Comparison of ENCODE assay signal across 8 cellular contexts in genomic region chr1:112337028-112337531, GRCh38. TPM values are rescaled to one million over a fixed set of nuclear protein-coding genes. Genes with fewer than 3 reads are reported as not detected.
DNase-seq lines count a peak whose midpoint lies in the region; ATAC-seq and TF ChIP-seq lines count a peak whose summit lies in the region.

No MANE protein-coding gene starts in this region.

- no peaks in the 10 kb centered on the region for H4K20me1 ChIP-seq in BLaER1 treated with 17β-estradiol and CSF1 and Interleukin-3, amounts not matched to agents 10 nM and 100 nM

- no peaks in the 10 kb centered on the region for H3K36me3 ChIP-seq in BLaER1 treated with 17β-estradiol and CSF1 and Interleukin-3, amounts not matched to agents 10 nM and 100 nM
- no peaks in the 10 kb centered on the region for H3K36me3 ChIP-seq in right lobe of liver
- no peaks in the 10 kb centered on the region for H3K36me3 ChIP-seq in uterus

- peaks cover 0 to 8% (median 2%) of the 10 kb centered on the region in 10 experiments; a peak in 4 of 20 replicates for H3K4me1 ChIP-seq in BLaER1 treated with 17β-estradiol and CSF1 and Interleukin-3, amounts not matched to agents 10 nM and 100 nM
- no peaks in the 10 kb centered on the region for H3K4me1 ChIP-seq in right lobe of liver
- H3K4me1 ChIP-seq in uterus: no peaks in the 10 kb centered on the region

- DNase-seq in GM19240 (ENCODE audit: insufficient read length, low spot score) (peak; percentile 25), NOMO-1 treated with dmso at 0.1 percent for 144 hours (lab: John Stamatoyannopoulos, UW; ENCODE audit: unreplicated experiment) (peak; percentile 9), T47D (ENCODE audit: low read depth in 1 of 2, low spot score in 1 of 2) (peak; percentile 26 to 60), right lobe of liver (peak in 2 of 3 donors; percentile 52 to 57), uterus (peak; percentile 31 to 62), T1000 (lab: John Stamatoyannopoulos, UW) (no peak)

- TF ChIP-seq CTCF in right lobe of liver (IDR thresholded peaks at IDR 0.05) (peak; percentile 48 to 64 (median 62)), uterus (IDR thresholded peaks at IDR 0.05) (peak; percentile 42 to 50 (median 46))

- H3K27me3 ChIP-seq in BLaER1 treated with 17β-estradiol and CSF1 and Interleukin-3, amounts not matched to agents 10 nM and 100 nM: no peaks in the 10 kb centered on the region
- H3K27me3 ChIP-seq in right lobe of liver: no peaks in the 10 kb centered on the region
- no peaks in the 10 kb centered on the region for H3K27me3 ChIP-seq in uterus

- peak overlapping the region in 10 of 11 experiments; percentile 2 to 68 (median 44); a peak in 18 of 22 replicates for H3K4me2 ChIP-seq in BLaER1 treated with 17β-estradiol and CSF1 and Interleukin-3, amounts not matched to agents 10 nM and 100 nM

- H3K9ac ChIP-seq in BLaER1 treated with 17β-estradiol and CSF1 and Interleukin-3, amounts not matched to agents 10 nM and 100 nM: no peak overlapping the region

- in situ Hi-C loops in T47D (cut with HindIII; ENCODE audit: low pct_unique_long_range_greater_than_20kb, low sequenced_read_pairs): no loop called here

- ATAC-seq in right lobe of liver (peak; percentile 87 to 96 (median 90)), GM18498 (IDR thresholded peaks at IDR 0.05; ENCODE audit: unreplicated experiment) (no peak)

- WGBS in right lobe of liver (ENCODE audit: insufficient coverage, low coverage, low lambda C conversion rate, missing lambda C conversion rate): 10% methylated on average over 13 of the region's 13 CpGs

- no peak for TF ChIP-seq POLR2A in right lobe of liver (IDR thresholded peaks at IDR 0.05)
- no peak for TF ChIP-seq POLR2A in uterus (IDR thresholded peaks at IDR 0.05)

- H3K9me3 ChIP-seq in BLaER1 treated with 17β-estradiol and CSF1 and Interleukin-3, amounts not matched to agents 10 nM and 100 nM (replicated peaks in 1 of 11): peaks cover 0 to 5% (median 0%) of the 10 kb centered on the region in 11 experiments; a peak in 3 of 22 replicates
- no peaks in the 10 kb centered on the region for H3K9me3 ChIP-seq in right lobe of liver
- no peaks in the 10 kb centered on the region for H3K9me3 ChIP-seq in uterus

- intact Hi-C loops in right lobe of liver (cut with DNase I): loop anchor here in 1 of 2 donors (10.0 kb wide), 1 partner anchor 542 kb away; no protein-coding TSS in a partner anchor
- intact Hi-C loops in uterus (cut with DNase I; ENCODE audit: low total_unique reads): no loop called here

- H3K4me3 ChIP-seq in BLaER1 treated with 17β-estradiol and CSF1 and Interleukin-3, amounts not matched to agents 10 nM and 100 nM: no peak overlapping the region; a peak in 1 of 20 replicates
- H3K4me3 ChIP-seq in right lobe of liver (no peak overlapping the region), uterus (no peak overlapping the region)

- no peak overlapping the region for H3K27ac ChIP-seq in BLaER1 treated with 17β-estradiol and CSF1 and Interleukin-3, amounts not matched to agents 10 nM and 100 nM
- H3K27ac ChIP-seq in right lobe of liver (no peak overlapping the region), uterus (no peak overlapping the region)

RNA-seq across cellular contexts. Expression of gene CTTNBP2NL, which starts 58.9 kb away (rescaled TPM):
- 1 to 10 TPM; 3.5 to 8.1 (median 4.8) TPM for total RNA-seq in right lobe of liver
- total RNA-seq in uterus: 10 to 100 TPM in 2 of 4 donors, 1 to 10 TPM in 2; 9.4 to 60.5 (median 15.6) TPM
